Comparison of ENCODE assay signal across 2 cellular contexts in genomic region chr16:89094252-89094901, GRCh38.
TF ChIP-seq lines count a peak whose summit lies in the region.

No MANE protein-coding gene starts in this region.

TF ChIP-seq in A549, 52 proteins besides CTCF, POLR2A, EP300 and RAD21 (continued from another document):
- no peak for TF ChIP-seq REST (IDR thresholded peaks at IDR 0.05)
TF ChIP-seq in A549: peak in this region for 1.

TF ChIP-seq in GM23338, 12 proteins besides CTCF, POLR2A, EP300 and RAD21 (continued from another document):
- TF ChIP-seq, protein P1, sequence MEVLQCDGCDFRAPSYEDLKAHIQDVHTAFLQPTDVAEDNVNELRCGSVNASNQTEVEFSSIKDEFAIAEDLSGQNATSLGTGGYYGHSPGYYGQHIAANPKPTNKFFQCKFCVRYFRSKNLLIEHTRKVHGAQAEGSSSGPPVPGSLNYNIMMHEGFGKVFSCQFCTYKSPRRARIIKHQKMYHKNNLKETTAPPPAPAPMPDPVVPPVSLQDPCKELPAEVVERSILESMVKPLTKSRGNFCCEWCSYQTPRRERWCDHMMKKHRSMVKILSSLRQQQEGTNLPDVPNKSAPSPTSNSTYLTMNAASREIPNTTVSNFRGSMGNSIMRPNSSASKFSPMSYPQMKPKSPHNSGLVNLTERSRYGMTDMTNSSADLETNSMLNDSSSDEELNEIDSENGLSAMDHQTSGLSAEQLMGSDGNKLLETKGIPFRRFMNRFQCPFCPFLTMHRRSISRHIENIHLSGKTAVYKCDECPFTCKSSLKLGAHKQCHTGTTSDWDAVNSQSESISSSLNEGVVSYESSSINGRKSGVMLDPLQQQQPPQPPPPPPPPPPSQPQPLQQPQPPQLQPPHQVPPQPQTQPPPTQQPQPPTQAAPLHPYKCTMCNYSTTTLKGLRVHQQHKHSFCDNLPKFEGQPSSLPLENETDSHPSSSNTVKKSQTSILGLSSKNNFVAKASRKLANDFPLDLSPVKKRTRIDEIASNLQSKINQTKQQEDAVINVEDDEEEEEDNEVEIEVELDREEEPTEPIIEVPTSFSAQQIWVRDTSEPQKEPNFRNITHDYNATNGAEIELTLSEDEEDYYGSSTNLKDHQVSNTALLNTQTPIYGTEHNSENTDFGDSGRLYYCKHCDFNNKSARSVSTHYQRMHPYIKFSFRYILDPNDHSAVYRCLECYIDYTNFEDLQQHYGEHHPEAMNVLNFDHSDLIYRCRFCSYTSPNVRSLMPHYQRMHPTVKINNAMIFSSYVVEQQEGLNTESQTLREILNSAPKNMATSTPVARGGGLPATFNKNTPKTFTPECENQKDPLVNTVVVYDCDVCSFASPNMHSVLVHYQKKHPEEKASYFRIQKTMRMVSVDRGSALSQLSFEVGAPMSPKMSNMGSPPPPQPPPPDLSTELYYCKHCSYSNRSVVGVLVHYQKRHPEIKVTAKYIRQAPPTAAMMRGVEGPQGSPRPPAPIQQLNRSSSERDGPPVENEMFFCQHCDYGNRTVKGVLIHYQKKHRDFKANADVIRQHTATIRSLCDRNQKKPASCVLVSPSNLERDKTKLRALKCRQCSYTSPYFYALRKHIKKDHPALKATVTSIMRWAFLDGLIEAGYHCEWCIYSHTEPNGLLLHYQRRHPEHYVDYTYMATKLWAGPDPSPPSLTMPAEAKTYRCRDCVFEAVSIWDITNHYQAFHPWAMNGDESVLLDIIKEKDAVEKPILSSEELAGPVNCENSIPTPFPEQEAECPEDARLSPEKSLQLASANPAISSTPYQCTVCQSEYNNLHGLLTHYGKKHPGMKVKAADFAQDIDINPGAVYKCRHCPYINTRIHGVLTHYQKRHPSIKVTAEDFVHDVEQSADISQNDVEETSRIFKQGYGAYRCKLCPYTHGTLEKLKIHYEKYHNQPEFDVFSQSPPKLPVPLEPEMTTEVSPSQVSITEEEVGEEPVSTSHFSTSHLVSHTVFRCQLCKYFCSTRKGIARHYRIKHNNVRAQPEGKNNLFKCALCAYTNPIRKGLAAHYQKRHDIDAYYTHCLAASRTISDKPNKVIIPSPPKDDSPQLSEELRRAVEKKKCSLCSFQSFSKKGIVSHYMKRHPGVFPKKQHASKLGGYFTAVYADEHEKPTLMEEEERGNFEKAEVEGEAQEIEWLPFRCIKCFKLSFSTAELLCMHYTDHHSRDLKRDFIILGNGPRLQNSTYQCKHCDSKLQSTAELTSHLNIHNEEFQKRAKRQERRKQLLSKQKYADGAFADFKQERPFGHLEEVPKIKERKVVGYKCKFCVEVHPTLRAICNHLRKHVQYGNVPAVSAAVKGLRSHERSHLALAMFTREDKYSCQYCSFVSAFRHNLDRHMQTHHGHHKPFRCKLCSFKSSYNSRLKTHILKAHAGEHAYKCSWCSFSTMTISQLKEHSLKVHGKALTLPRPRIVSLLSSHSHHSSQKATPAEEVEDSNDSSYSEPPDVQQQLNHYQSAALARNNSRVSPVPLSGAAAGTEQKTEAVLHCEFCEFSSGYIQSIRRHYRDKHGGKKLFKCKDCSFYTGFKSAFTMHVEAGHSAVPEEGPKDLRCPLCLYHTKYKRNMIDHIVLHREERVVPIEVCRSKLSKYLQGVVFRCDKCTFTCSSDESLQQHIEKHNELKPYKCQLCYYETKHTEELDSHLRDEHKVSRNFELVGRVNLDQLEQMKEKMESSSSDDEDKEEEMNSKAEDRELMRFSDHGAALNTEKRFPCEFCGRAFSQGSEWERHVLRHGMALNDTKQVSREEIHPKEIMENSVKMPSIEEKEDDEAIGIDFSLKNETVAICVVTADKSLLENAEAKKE (CRISPR knock-in tag; IDR thresholded peaks at IDR 0.05): no peak
- TF ChIP-seq JUNB (IDR thresholded peaks at IDR 0.05; ENCODE audit: unreplicated experiment) (no peak), REST (IDR thresholded peaks at IDR 0.05; ENCODE audit: unreplicated experiment) (no peak), EZH2phosphoT487 (IDR thresholded peaks at IDR 0.05; ENCODE audit: unreplicated experiment) (no peak), STAT1 (IDR thresholded peaks at IDR 0.05; ENCODE audit: unreplicated experiment) (no peak), NANOG (IDR thresholded peaks at IDR 0.05; ENCODE audit: borderline replicate concordance) (no peak), ZNF331 (CRISPR knock-in tag; IDR thresholded peaks at IDR 0.05; ENCODE audit: low read depth) (no peak), POLR2AphosphoS5 (IDR thresholded peaks at IDR 0.05; ENCODE audit: low read depth) (no peak)
- TF ChIP-seq, protein P2, sequence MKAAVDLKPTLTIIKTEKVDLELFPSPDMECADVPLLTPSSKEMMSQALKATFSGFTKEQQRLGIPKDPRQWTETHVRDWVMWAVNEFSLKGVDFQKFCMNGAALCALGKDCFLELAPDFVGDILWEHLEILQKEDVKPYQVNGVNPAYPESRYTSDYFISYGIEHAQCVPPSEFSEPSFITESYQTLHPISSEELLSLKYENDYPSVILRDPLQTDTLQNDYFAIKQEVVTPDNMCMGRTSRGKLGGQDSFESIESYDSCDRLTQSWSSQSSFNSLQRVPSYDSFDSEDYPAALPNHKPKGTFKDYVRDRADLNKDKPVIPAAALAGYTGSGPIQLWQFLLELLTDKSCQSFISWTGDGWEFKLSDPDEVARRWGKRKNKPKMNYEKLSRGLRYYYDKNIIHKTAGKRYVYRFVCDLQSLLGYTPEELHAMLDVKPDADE (IDR thresholded peaks at IDR 0.05): no peak
